ENCODE assay signal across 24 cellular contexts in the genomic region with DNA sequence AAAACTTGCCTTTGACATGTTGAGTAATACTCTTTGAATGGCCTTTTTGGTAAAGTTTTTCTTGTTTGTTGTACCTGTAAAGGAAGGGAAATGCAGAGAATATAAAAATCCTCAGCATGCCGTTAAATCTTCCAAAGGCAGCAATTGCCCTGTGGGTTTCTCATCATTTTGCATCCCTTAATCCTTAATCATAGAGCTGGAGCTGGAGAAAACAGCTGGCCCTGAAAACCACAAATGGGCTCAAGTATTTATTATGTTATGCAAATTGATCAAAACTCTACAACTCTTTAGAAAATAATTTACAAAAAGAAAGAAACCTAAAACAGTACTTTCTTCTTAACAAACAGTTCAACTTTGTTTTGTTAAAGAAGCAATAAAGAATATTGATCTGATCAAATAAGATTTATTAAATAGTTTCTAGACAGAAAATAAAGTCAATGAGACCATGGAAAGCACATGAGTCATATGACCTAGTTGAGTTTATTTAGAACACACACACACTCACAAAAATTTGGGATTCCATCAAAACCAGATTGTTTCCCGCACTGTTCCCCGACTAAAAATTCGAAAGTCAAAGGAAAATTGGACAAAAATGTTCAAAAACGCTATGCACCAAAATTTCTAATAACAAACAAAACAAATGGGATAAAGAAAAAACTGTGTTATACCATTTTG.
DNase-seq lines count a peak whose midpoint lies in the region; ATAC-seq and TF ChIP-seq lines count a peak whose summit lies in the region.
"Had no signal": no experiment of that assay in that cellular context is flagged by ENCODE, and none has a peak within 500 bp of the region (broad histone marks: within the 10 kb centered on the region; RNA-seq: fewer than 3 reads in every experiment).

No MANE protein-coding gene starts in this region.

- H4K5ac ChIP-seq in H9 (ENCODE audit: insufficient read length, low read depth, low read length) = no peak overlapping the region

- H4K8ac ChIP-seq in H9 (replicated peaks; ENCODE audit: insufficient read length, low read depth, low read length) = no peak overlapping the region

- H3K27ac ChIP-seq in H9 (ENCODE audit: insufficient read length, low read depth, low read length) (no peak overlapping the region), tibial artery (peak overlapping the region; percentile 58 to 70)
- H3K27ac ChIP-seq: body of pancreas, upper lobe of left lung had no signal

- H3K14ac ChIP-seq in H9 (ENCODE audit: insufficient read depth, low read length) = no peak overlapping the region

- no peak overlapping the region for H2BK15ac ChIP-seq in H9 (ENCODE audit: low read depth, low read length)

- H4K20me1 ChIP-seq in H9 (ENCODE audit: control insufficient read depth, insufficient read depth, insufficient read length) = no peaks in the 10 kb centered on the region

- H3K18ac ChIP-seq in H9 (ENCODE audit: insufficient read length, low read depth, low read length) = no peak overlapping the region

- no peaks in the 10 kb centered on the region for H3K79me1 ChIP-seq in H9 (ENCODE audit: insufficient read depth, low read depth, low read length, poor library complexity, severe bottlenecking)

- no peak overlapping the region for H3K4me3 Mint-ChIP-seq in H9
- H3K4me3 Mint-ChIP-seq: activated CD4-positive, alpha-beta T cell treated with anti-CD3 and anti-CD28 coated beads for 36 hours; CD4-positive, CD25-positive, alpha-beta regulatory T cell had no signal

- DNase-seq in H9 = no peak
- peak; percentile 70 for DNase-seq in amniotic epithelial cell (ENCODE audit: low read depth)
- peak; percentile 46 to 73 for DNase-seq in foreskin fibroblast
- DNase-seq in tibial artery = no peak
- DNase-seq in SHP77 treated with DMSO at 0.1 percent for 48 hours (lab: John Stamatoyannopoulos, UW) = no peak
- DNase-seq in NCI-H1436 (lab: John Stamatoyannopoulos, UW) = no peak
- DNase-seq: activated CD4-positive, alpha-beta T cell treated with anti-CD3 and anti-CD28 coated beads for 36 hours; activated gamma-delta T cell treated with Interleukin-2 at 50 U/mL for 16 hours; body of pancreas; CD4-positive, CD25-positive, alpha-beta regulatory T cell; dermis blood vessel endothelial cell; DMS79 treated with DMSO at 0.1 percent for 48 hours; head of caudate nucleus; kidney; NCI-H1694; NCI-H345; SIG-M5; sigmoid colon; stimulated activated CD4-positive, alpha-beta T cell treated with anti-CD3 and anti-CD28 coated beads, Interleukin-4, amount 100 ng/mL, for 24 hours; stimulated activated CD8-positive, alpha-beta memory T cell treated with anti-CD3 and anti-CD28 coated beads, Interleukin-4, amount 100 ng/mL, for 48 hours; T-helper 9 cell; upper lobe of left lung had no signal

- no peak overlapping the region for H2AK5ac ChIP-seq in H9 (ENCODE audit: insufficient read length, low read length)

- H2BK20ac ChIP-seq in H9 (ENCODE audit: low read depth, low read length, poor library complexity, severe bottlenecking) = no peak overlapping the region

- H2AFZ ChIP-seq in H9 (ENCODE audit: low read length) = no peak overlapping the region

- H3K4me1 ChIP-seq in H9 (ENCODE audit: insufficient read depth, low read length) = peaks cover 3% of the 10 kb centered on the region; the same call in 1 of the 2 replicates
- peaks cover 0 to 50% (median 10%) of the 10 kb centered on the region in 4 donors for H3K4me1 ChIP-seq in tibial artery
- H3K4me1 ChIP-seq: upper lobe of left lung had no signal

- H3K9ac ChIP-seq in H9 (ENCODE audit: extremely low read depth, insufficient read length, low read length) = no peak overlapping the region

- H3K9me3 Mint-ChIP-seq in H9 = peaks cover 0 to under 1% of the 10 kb centered on the region in 2 experiments; a peak in 2 of 5 replicates

- no peak overlapping the region for H3T11ph ChIP-seq in H9 (ENCODE audit: low read length)

- H3K36me3 Mint-ChIP-seq in H9 (ENCODE audit: insufficient read depth in 1 of 3, low read depth in 3 of 3) = peaks cover 2 to 9% (median 3%) of the 10 kb centered on the region in 3 experiments; a peak in 6 of 7 replicates
- H3K36me3 Mint-ChIP-seq: CD4-positive, CD25-positive, alpha-beta regulatory T cell had no signal

- intact Hi-C loops in tibial artery (cut with DNase I; ENCODE audit: low total_unique reads) = no loop called here

- no peaks in the 10 kb centered on the region for H3K23me2 ChIP-seq in H9 (ENCODE audit: insufficient read length, low read depth, low read length, poor library complexity, severe bottlenecking)

- H3K9me3 ChIP-seq in H9 (ENCODE audit: control insufficient read depth, low read depth, low read length) = no peaks in the 10 kb centered on the region
- no peaks in the 10 kb centered on the region for H3K9me3 ChIP-seq in tibial artery
- H3K9me3 ChIP-seq: body of pancreas, sigmoid colon, upper lobe of left lung had no signal

- no peak overlapping the region for H3K56ac ChIP-seq in H9 (ENCODE audit: insufficient read length, low read depth, low read length)

- no peaks in the 10 kb centered on the region for H3K36me3 ChIP-seq in tibial artery
- H3K36me3 ChIP-seq: sigmoid colon, upper lobe of left lung had no signal

- no peak overlapping the region for H3K4me3 ChIP-seq in foreskin fibroblast (ENCODE audit: low read depth in 1 of 2, low read length in 2 of 2)
- H3K4me3 ChIP-seq in tibial artery = no peak overlapping the region
- H3K4me3 ChIP-seq: body of pancreas, sigmoid colon, upper lobe of left lung had no signal

- H3K4me1 Mint-ChIP-seq in H9 = peaks cover 24 to 26% of the 10 kb centered on the region in 2 experiments
- H3K4me1 Mint-ChIP-seq: activated CD4-positive, alpha-beta T cell treated with anti-CD3 and anti-CD28 coated beads for 36 hours; CD4-positive, CD25-positive, alpha-beta regulatory T cell had no signal

- no peaks in the 10 kb centered on the region for H3K27me3 ChIP-seq in H9 (ENCODE audit: insufficient read depth, low read length)
- no peaks in the 10 kb centered on the region for H3K27me3 ChIP-seq in tibial artery
- H3K27me3 ChIP-seq: body of pancreas, sigmoid colon, upper lobe of left lung had no signal

- no peak overlapping the region for H2BK120ac ChIP-seq in H9 (ENCODE audit: low read depth, low read length, poor library complexity, severe bottlenecking)

- no CpG with 5 or more reads among the region's 5 CpGs for WGBS in H9 (ENCODE audit: extremely low coverage, insufficient read length, low lambda C conversion rate)

- no peaks in the 10 kb centered on the region for H3K27me3 Mint-ChIP-seq in H9 (ENCODE audit: low read depth)
- H3K27me3 Mint-ChIP-seq: activated CD4-positive, alpha-beta T cell treated with anti-CD3 and anti-CD28 coated beads for 36 hours; CD4-positive, CD25-positive, alpha-beta regulatory T cell had no signal

- no peak for TF ChIP-seq CTCF in H9 (conservative IDR thresholded peaks at IDR 0.05)
- no peak for TF ChIP-seq CTCF in foreskin fibroblast (IDR thresholded peaks at IDR 0.05; ENCODE audit: low read depth, low read length)
- no peak for TF ChIP-seq CTCF in tibial artery (IDR thresholded peaks at IDR 0.05)

- ATAC-seq in HG02885 (IDR thresholded peaks at IDR 0.05; ENCODE audit: poor library complexity, unreplicated experiment) = no peak
- ATAC-seq in SK-N-SH treated with all-trans-retinoic acid at 6 μM for 48 hours = no peak
- ATAC-seq: activated CD4-positive, alpha-beta T cell treated with anti-CD3 and anti-CD28 coated beads for 36 hours; body of pancreas had no signal

- H3K27ac Mint-ChIP-seq in H9 = peak overlapping the region in 2 of 3 experiments; percentile 28 to 79; a peak in 3 of 7 replicates
- H3K27ac Mint-ChIP-seq: activated CD4-positive, alpha-beta T cell treated with anti-CD3 and anti-CD28 coated beads for 36 hours; CD4-positive, CD25-positive, alpha-beta regulatory T cell had no signal

- H3K4me2 ChIP-seq in H9 (ENCODE audit: insufficient read depth, insufficient read length, low read length) = no peak overlapping the region

- H3K4ac ChIP-seq in H9 (ENCODE audit: low read depth, low read length) = no peak overlapping the region

- no peak overlapping the region for H2BK5ac ChIP-seq in H9 (ENCODE audit: insufficient read length, low read length)

- no peak overlapping the region for H2BK12ac ChIP-seq in H9 (ENCODE audit: insufficient read length, low read depth, low read length)

- H3K23ac ChIP-seq in H9 (ENCODE audit: insufficient read length, low read depth, low read length) = no peak overlapping the region

- H4K91ac ChIP-seq in H9 (ENCODE audit: insufficient read length, low read depth, low read length) = no peak overlapping the region

- H3K79me2 ChIP-seq in H9 (ENCODE audit: insufficient read depth, low read length) = no peaks in the 10 kb centered on the region

TF ChIP-seq in SK-N-SH treated with all-trans-retinoic acid at 6 μM for 48 hours, 23 proteins besides CTCF, POLR2A, EP300 and RAD21:
- TF ChIP-seq PPARA (CRISPR knock-in tag; IDR thresholded peaks at IDR 0.05; ENCODE audit: borderline replicate concordance) (no peak), TCF4 (CRISPR knock-in tag; IDR thresholded peaks at IDR 0.05; ENCODE audit: borderline replicate concordance) (no peak), ZFP3 (CRISPR knock-in tag; IDR thresholded peaks at IDR 0.05) (no peak)

Comparison
In these comparisons a context has a peak if more than half of its experiments do, and no peak if none do; other contexts are left out.
1. DNase-seq: peak in amniotic epithelial cell (single experiment) and foreskin fibroblast (2 of 2); none in H9 (single experiment), tibial artery (0 of 2), SHP77 treated with DMSO at 0.1 percent for 48 hours (single experiment) and NCI-H1436 (single experiment).